9 cellular contexts compared by ENCODE assay signal in the genomic region with DNA sequence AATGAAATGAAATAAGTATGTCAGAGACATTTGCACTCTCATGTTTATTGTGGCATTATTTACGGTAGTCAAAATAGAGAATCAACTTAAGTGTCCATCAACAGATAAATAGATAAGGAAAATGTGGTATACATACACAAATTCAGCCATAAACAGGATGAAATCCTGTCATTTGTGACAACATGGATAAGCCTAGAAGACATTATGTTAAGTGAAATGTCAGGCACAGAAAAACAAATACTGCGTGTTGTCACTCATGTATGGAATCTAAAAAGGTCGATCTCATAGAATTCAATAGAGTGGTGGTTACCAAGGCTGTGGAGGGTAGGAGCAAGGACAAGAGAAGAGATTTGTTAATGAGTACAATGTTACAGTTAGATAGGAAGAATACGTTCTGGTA. TPM values are rescaled to one million over a fixed set of nuclear protein-coding genes. Genes with fewer than 3 reads are reported as not detected.
"Had no signal": no experiment of that assay in that cellular context is flagged by ENCODE, and none has a peak within 500 bp of the region (broad histone marks: within the 10 kb centered on the region; RNA-seq: fewer than 3 reads in every experiment).

No MANE protein-coding gene starts in this region.

- ATAC-seq: HepG2, K562 had no signal

- H3K9ac ChIP-seq: KMS-11 had no signal

- DNase-seq: IMR-90, KBM-7, KG1 had no signal

- H3K27ac ChIP-seq: HL-60, KMS-11 had no signal

- FAIRE-seq: HepG2, HTR-8/SVneo, K562 had no signal

- H3K4me3 ChIP-seq: K562 had no signal

- H3K4me2 ChIP-seq: KMS-11 had no signal

RNA-seq across cellular contexts. Expression of a gene that starts 22.2 kb away (rescaled TPM):
- polyA plus RNA-seq: HepG2, IgD-negative memory B cell, IMR-90, K562 had no signal
